ENCODE assay signal across 29 cellular contexts in the genomic region with DNA sequence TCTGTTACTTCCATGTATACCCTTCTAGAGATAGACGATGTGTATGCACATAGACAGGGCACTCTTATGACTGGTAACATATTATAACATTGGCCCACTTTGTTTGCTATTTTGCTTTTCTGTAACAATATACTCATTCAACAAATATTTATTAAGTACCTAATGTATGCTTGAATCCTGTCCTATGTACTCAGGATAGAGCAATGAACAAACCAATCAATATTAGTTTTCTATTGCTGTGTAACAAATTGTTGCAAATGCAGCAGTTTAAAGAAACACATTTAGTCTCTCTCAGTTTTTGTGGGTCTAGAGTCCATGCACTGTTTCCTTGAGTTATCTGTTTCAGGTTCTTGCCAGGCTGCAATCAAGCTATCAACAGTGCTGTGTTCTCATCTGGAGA.
"Had no signal": no experiment of that assay in that cellular context is flagged by ENCODE, and none has a peak within 500 bp of the region (broad histone marks: within the 10 kb centered on the region; RNA-seq: fewer than 3 reads in every experiment).

No MANE protein-coding gene starts in this region.

- FAIRE-seq: colon, endometrium, endothelial cell of umbilical vein, frontal cortex had no signal

- H3K4me3 ChIP-seq: colonic mucosa, coronary artery, dorsolateral prefrontal cortex, esophagus muscularis mucosa, esophagus squamous epithelium, gastrocnemius medialis, gastroesophageal sphincter, heart left ventricle, heart right ventricle had no signal

- DNase-seq: colonic mucosa; cortex of kidney; dermis blood vessel endothelial cell; dorsolateral prefrontal cortex; effector CD4-positive, alpha-beta T cell; effector CD8-positive, alpha-beta T cell; effector memory CD4-positive, alpha-beta T cell; effector memory CD8-positive, alpha-beta T cell; endodermal cell; erythroblast; esophagus squamous epithelium; foreskin fibroblast; foreskin keratinocyte; foreskin melanocyte; gastrocnemius medialis; glutamatergic neuron; head of caudate nucleus; heart left ventricle; heart right ventricle had no signal

- H3K4me1 ChIP-seq: colonic mucosa, esophagus muscularis mucosa, esophagus squamous epithelium, foreskin keratinocyte, gastrocnemius medialis, gastroesophageal sphincter, heart left ventricle, heart right ventricle had no signal

- H3K4me3 Mint-ChIP-seq: dendritic cell treated with granulocyte-macrophage colony-stimulating factor and Interleukin-4, amounts not matched to agents 40 ng/mL and 50 ng/mL, for 4 days; effector memory CD8-positive, alpha-beta T cell; endodermal cell had no signal

- ATAC-seq: effector memory CD8-positive, alpha-beta T cell; esophagus mucosa; foreskin keratinocyte; gastrocnemius medialis; gastroesophageal sphincter; heart left ventricle; heart right ventricle had no signal

- H3K27ac Mint-ChIP-seq: dendritic cell treated with granulocyte-macrophage colony-stimulating factor and Interleukin-4, amounts not matched to agents 40 ng/mL and 50 ng/mL, for 4 days; effector memory CD8-positive, alpha-beta T cell; endodermal cell had no signal

- H3K27me3 ChIP-seq: colonic mucosa, dorsolateral prefrontal cortex, esophagus muscularis mucosa, esophagus squamous epithelium, gastrocnemius medialis, gastroesophageal sphincter, heart left ventricle, heart right ventricle had no signal

- H3K36me3 ChIP-seq: colonic mucosa, esophagus muscularis mucosa, esophagus squamous epithelium, gastrocnemius medialis, gastroesophageal sphincter, heart left ventricle, heart right ventricle had no signal

- H3K9me3 Mint-ChIP-seq: dendritic cell treated with granulocyte-macrophage colony-stimulating factor and Interleukin-4, amounts not matched to agents 40 ng/mL and 50 ng/mL, for 4 days; effector memory CD8-positive, alpha-beta T cell; endodermal cell had no signal

- H3K9me3 ChIP-seq: colonic mucosa, esophagus muscularis mucosa, esophagus squamous epithelium, gastrocnemius medialis, gastroesophageal sphincter had no signal

- H3K27ac ChIP-seq: colonic mucosa, coronary artery, dorsolateral prefrontal cortex, epithelial cell of prostate, esophagus muscularis mucosa, esophagus squamous epithelium, foreskin keratinocyte, gastrocnemius medialis, gastroesophageal sphincter, heart left ventricle, heart right ventricle had no signal

- H3K27me3 Mint-ChIP-seq: effector memory CD8-positive, alpha-beta T cell had no signal
